Comparison of ENCODE assay signal across 8 cellular contexts in genomic region chr2:182240862-182241371, GRCh38.
DNase-seq lines count a peak whose midpoint lies in the region; ATAC-seq and TF ChIP-seq lines count a peak whose summit lies in the region.

No MANE protein-coding gene starts in this region.

- H4K20me1 ChIP-seq in PC-3 (ENCODE audit: low read length) (no peaks in the 10 kb centered on the region), neural progenitor cell (ENCODE audit: low read depth) (no peaks in the 10 kb centered on the region)

- H3K4me2 ChIP-seq in PC-3 (ENCODE audit: low read length) (no peak overlapping the region), neural progenitor cell (no peak overlapping the region)

- H3K36me3 ChIP-seq in PC-3 (ENCODE audit: low read depth, low read length) (no peaks in the 10 kb centered on the region), neural progenitor cell (no peaks in the 10 kb centered on the region), prostate gland (no peaks in the 10 kb centered on the region)

- no peaks in the 10 kb centered on the region for H3K27me3 Mint-ChIP-seq in neural progenitor cell (ENCODE audit: insufficient read depth, low read depth)

- intact Hi-C loops in PC-3 (cut with micrococcal nuclease) = loop anchor here (2.0 kb wide), 1 partner anchor 410 kb away; no protein-coding TSS in a partner anchor
- intact Hi-C loops in prostate gland (cut with DNase I) = no loop called here

- POLR2A ChIA-PET in PC-3 (lab: Charles Lee; ENCODE audit: unreplicated experiment) = no interaction called here

- peak; percentile 71 for TF ChIP-seq CTCF in PC-3 (conservative IDR thresholded peaks at IDR 0.05; ENCODE audit: low read depth, low read length)
- peak; percentile 66 for TF ChIP-seq CTCF in epithelial cell of esophagus (IDR thresholded peaks at IDR 0.05; ENCODE audit: insufficient read depth, low read depth, low read length, missing control alignments)
- peak; percentile 71 for TF ChIP-seq CTCF in neural progenitor cell (IDR thresholded peaks at IDR 0.05)
- TF ChIP-seq CTCF in prostate gland (IDR thresholded peaks at IDR 0.05) = peak in 2 of 4 experiments; percentile 22 to 24

- DNase-seq in SKM-1 treated with dmso at 0.1 percent for 144 hours (lab: John Stamatoyannopoulos, UW; ENCODE audit: unreplicated experiment) = peak; percentile 14
- DNase-seq in SKM-1 (lab: John Stamatoyannopoulos, UW; ENCODE audit: unreplicated experiment) = no peak
- DNase-seq in PC-3 = peak; percentile 43
- DNase-seq in epithelial cell of esophagus (ENCODE audit: low read depth) = peak; percentile 52
- DNase-seq in neural progenitor cell (ENCODE audit: low spot score) = peak; percentile 48
- DNase-seq in prostate gland (ENCODE audit: low spot score) = no peak

- H3K9me3 Mint-ChIP-seq in neural progenitor cell = peaks cover 7% of the 10 kb centered on the region

- H2AFZ ChIP-seq in PC-3 (ENCODE audit: low read length) = no peak overlapping the region
- peak overlapping the region; percentile 87 for H2AFZ ChIP-seq in neural progenitor cell (replicated peaks)

- H3F3A ChIP-seq in PC-3 (ENCODE audit: low read length, unreplicated experiment) (no peaks in the 10 kb centered on the region), neural progenitor cell (ENCODE audit: low read depth) (peaks cover 6% of the 10 kb centered on the region)

- no peak overlapping the region for H3K9ac ChIP-seq in PC-3 (ENCODE audit: low read length)
- H3K9ac ChIP-seq in neural progenitor cell = no peak overlapping the region

- H3K27ac Mint-ChIP-seq in neural progenitor cell = no peak overlapping the region

- H3K4me1 ChIP-seq in PC-3 (ENCODE audit: insufficient read depth, low read length) (peaks cover 9% of the 10 kb centered on the region), neural progenitor cell (peaks cover 24% of the 10 kb centered on the region), prostate gland (replicated peaks) (no peaks in the 10 kb centered on the region)

- 62% methylated on average over 5 of the region's 5 CpGs for WGBS in prostate gland

- H3K4me3 ChIP-seq in PC-3 (ENCODE audit: low read length) (no peak overlapping the region), epithelial cell of esophagus (ENCODE audit: low read length) (no peak overlapping the region), neural progenitor cell (no peak overlapping the region), prostate gland (no peak overlapping the region)

- H3K79me2 ChIP-seq in PC-3 (ENCODE audit: low read length) = no peaks in the 10 kb centered on the region
- no peaks in the 10 kb centered on the region for H3K79me2 ChIP-seq in neural progenitor cell (ENCODE audit: low read depth)

- H3K9me2 ChIP-seq in PC-3 (replicated peaks; ENCODE audit: low read length) = no peaks in the 10 kb centered on the region

- H3K27me3 ChIP-seq in PC-3 (ENCODE audit: low read length) (no peaks in the 10 kb centered on the region), neural progenitor cell (no peaks in the 10 kb centered on the region), prostate gland (replicated peaks; ENCODE audit: insufficient read depth) (no peaks in the 10 kb centered on the region)

- CTCF ChIA-PET in PC-3 (lab: Charles Lee) = interaction anchor here (0.7 kb wide), 2 partner anchors 408 to 461 kb away, joined by 3 to 6 read pairs; no protein-coding TSS in a partner anchor

- TF ChIP-seq POLR2A in prostate gland (IDR thresholded peaks at IDR 0.05) = no peak

- no peak overlapping the region for H3K27ac ChIP-seq in PC-3 (ENCODE audit: low read length)
- H3K27ac ChIP-seq in neural progenitor cell = peak overlapping the region; percentile 9
- H3K27ac ChIP-seq in prostate gland = no peak overlapping the region

- peaks cover 11% of the 10 kb centered on the region for H3K36me3 Mint-ChIP-seq in neural progenitor cell

- BruUV-seq in PC-3 (replicated peaks; lab: Mats Ljungman, UMichigan) = no TSS peak

- H3K9me3 ChIP-seq in PC-3 (ENCODE audit: low read length) (no peaks in the 10 kb centered on the region), neural progenitor cell (ENCODE audit: low read depth) (no peaks in the 10 kb centered on the region), prostate gland (no peaks in the 10 kb centered on the region)

- ATAC-seq in GM21381 (IDR thresholded peaks at IDR 0.05; ENCODE audit: unreplicated experiment) (peak; percentile 100), HG03442 (IDR thresholded peaks at IDR 0.05; ENCODE audit: unreplicated experiment) (peak; percentile 100), PC-3 (no peak)

- H3K4me3 Mint-ChIP-seq in neural progenitor cell = no peak overlapping the region

- H3K4me1 Mint-ChIP-seq in neural progenitor cell = peaks cover 22% of the 10 kb centered on the region

Comparison
In these comparisons a context has a peak if more than half of its experiments do, and no peak if none do; other contexts are left out.
1. DNase-seq: peak in SKM-1 treated with dmso at 0.1 percent for 144 hours (single experiment), PC-3 (single experiment), epithelial cell of esophagus (single experiment) and neural progenitor cell (single experiment); none in SKM-1 (single experiment) and prostate gland (single experiment).